1 cellular context compared by ENCODE assay signal in genomic region chr20:37886851-37887297, GRCh38.
A peak's percentile ranks its signal among the peaks of the same experiment; 100 is the strongest.
TF ChIP-seq lines count a peak whose summit lies in the region.

No MANE protein-coding gene starts in this region.

TF ChIP-seq in HepG2, 621 proteins besides CTCF, POLR2A, EP300 and RAD21 (continued from another document and continues in another):
- TF ChIP-seq AGO2 (optimal IDR thresholded peaks at IDR 0.05; ENCODE audit: low read depth, low read length) (no peak), ZNF24 (IDR thresholded peaks at IDR 0.05) (no peak), ETV6 (CRISPR knock-in tag; conservative IDR thresholded peaks at IDR 0.05) (no peak), HDAC1 (CRISPR knock-in tag; IDR thresholded peaks at IDR 0.05) (0 out of 2 replicates have a peak, but pooled peaks have one; percentile 41), SALL1 (CRISPR knock-in tag; IDR thresholded peaks at IDR 0.05) (peak; percentile 54; the same call in 1 of the 2 replicates), SKIL (CRISPR knock-in tag; IDR thresholded peaks at IDR 0.05; ENCODE audit: borderline replicate concordance) (no peak), TGIF2 (CRISPR knock-in tag; IDR thresholded peaks at IDR 0.05) (no peak), ESRRA (CRISPR knock-in tag; IDR thresholded peaks at IDR 0.05; ENCODE audit: low read depth) (peak; percentile 86), THAP7 (CRISPR knock-in tag; IDR thresholded peaks at IDR 0.05) (no peak), AKAP8 (CRISPR knock-in tag; IDR thresholded peaks at IDR 0.05) (no peak), ATF2 (CRISPR knock-in tag; IDR thresholded peaks at IDR 0.05) (no peak), MIXL1 (CRISPR knock-in tag; IDR thresholded peaks at IDR 0.05) (0 out of 2 replicates have a peak, but pooled peaks have one; percentile 12), HNRNPLL (IDR thresholded peaks at IDR 0.05; ENCODE audit: low read depth, low read length, poor library complexity, severe bottlenecking) (no peak), TBX2 (CRISPR knock-in tag; IDR thresholded peaks at IDR 0.05; ENCODE audit: borderline replicate concordance) (peak; percentile 33; the same call in 1 of the 2 replicates), CAMTA2 (CRISPR knock-in tag; IDR thresholded peaks at IDR 0.05; ENCODE audit: borderline replicate concordance) (no peak), USF2 (IDR thresholded peaks at IDR 0.05; ENCODE audit: low read depth, low read length) (peak; percentile 96), USF2 (CRISPR knock-in tag; IDR thresholded peaks at IDR 0.05; ENCODE audit: borderline replicate concordance) (peak; percentile 92; the same call in 1 of the 2 replicates), ZNF142 (CRISPR knock-in tag; IDR thresholded peaks at IDR 0.05) (no peak), ZNF800 (CRISPR knock-in tag; IDR thresholded peaks at IDR 0.05) (no peak), ZNF30 (CRISPR knock-in tag; IDR thresholded peaks at IDR 0.05) (no peak), SRF (IDR thresholded peaks at IDR 0.05; ENCODE audit: low read depth, low read length) (no peak), PAXIP1 (CRISPR knock-in tag; conservative IDR thresholded peaks at IDR 0.05) (0 out of 2 replicates have a peak, but pooled peaks have one; percentile 20), ZBTB3 (CRISPR knock-in tag; IDR thresholded peaks at IDR 0.05; ENCODE audit: borderline replicate concordance, low read depth) (no peak), PHF8 (CRISPR knock-in tag; IDR thresholded peaks at IDR 0.05) (no peak), ZNF788 (CRISPR knock-in tag; IDR thresholded peaks at IDR 0.05; ENCODE audit: borderline replicate concordance) (peak; percentile 61), NFAT5 (CRISPR knock-in tag; IDR thresholded peaks at IDR 0.05) (no peak), KDM1A (CRISPR knock-in tag; IDR thresholded peaks at IDR 0.05) (peak; percentile 96), HMG20B (CRISPR knock-in tag; conservative IDR thresholded peaks at IDR 0.05) (0 out of 2 replicates have a peak, but pooled peaks have one; percentile 23)
